In the genomic region with DNA sequence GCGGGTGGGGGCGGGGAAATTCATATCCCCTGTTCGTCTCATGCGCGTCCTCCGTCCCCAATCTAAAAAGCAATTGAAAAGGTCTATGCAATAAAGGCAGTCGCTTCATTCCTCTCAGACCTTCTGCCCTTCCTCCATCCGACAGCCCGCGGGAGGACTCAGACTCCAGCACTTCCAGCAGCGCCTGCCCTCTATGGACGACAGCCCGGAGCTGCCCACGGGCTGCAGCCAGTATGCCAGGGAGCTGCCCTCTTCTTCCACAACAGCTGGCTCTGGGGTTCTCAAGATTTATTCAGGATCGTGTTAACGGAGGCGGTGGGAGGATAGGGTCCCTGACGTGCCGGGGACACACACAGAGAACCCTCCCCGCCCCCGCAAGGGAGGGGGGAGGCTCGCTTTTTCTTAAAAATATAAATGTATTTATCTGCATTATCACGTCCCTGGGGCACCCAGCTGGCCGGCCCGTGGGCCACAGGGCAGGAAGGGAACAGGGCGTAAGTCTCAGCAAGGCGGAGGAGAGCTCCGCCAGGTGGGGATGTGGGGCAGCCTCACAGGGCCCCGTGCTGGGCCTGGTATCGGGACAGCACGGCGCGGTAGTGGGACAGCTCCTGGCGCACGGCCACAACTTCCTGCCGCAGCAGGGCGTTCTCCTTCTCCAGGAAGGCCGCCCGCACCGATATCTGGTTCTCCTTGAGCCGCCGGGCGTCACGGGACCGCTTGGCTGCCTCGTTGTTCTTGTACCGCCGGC, we compare ENCODE assay signal across 10 cellular contexts. TPM values are rescaled to one million over a fixed set of nuclear protein-coding genes. Genes with fewer than 3 reads are reported as not detected.
DNase-seq lines count a peak whose midpoint lies in the region; ATAC-seq and TF ChIP-seq lines count a peak whose summit lies in the region.
"Had no signal": no experiment of that assay in that cellular context is flagged by ENCODE, and none has a peak within 500 bp of the region (broad histone marks: within the 10 kb centered on the region; RNA-seq: fewer than 3 reads in every experiment).

No MANE protein-coding gene starts in this region.

- ATAC-seq in left lobe of liver (no peak), GM19328 (IDR thresholded peaks at IDR 0.05; ENCODE audit: unreplicated experiment) (no peak)
- ATAC-seq in stimulated activated memory B cell treated with anti-CD40 and anti-IgM and Interleukin-4, amounts not matched to agents 10 μg/mL and 1 μg/mL and 100 μg/mL, for 72 hours = no peak

- H3K27me3 ChIP-seq in HUES48 (ENCODE audit: control insufficient read depth, insufficient read depth, low read length) (no peaks in the 10 kb centered on the region), brain microvascular endothelial cell (replicated peaks) (no peaks in the 10 kb centered on the region)

- DNase-seq in brain microvascular endothelial cell (peak; percentile 51), left lobe of liver (ENCODE audit: low spot score) (peak; percentile 72), NK-92 (lab: John Stamatoyannopoulos, UW; ENCODE audit: unreplicated experiment) (no peak), OCI-M2 (lab: John Stamatoyannopoulos, UW; ENCODE audit: unreplicated experiment) (no peak), epidermal melanocyte (ENCODE audit: insufficient read length, low spot score) (no peak)
- DNase-seq: activated gamma-delta T cell, NCI-H1436 treated with DMSO at 0.1 percent for 48 hours had no signal

- H3K4me1 Mint-ChIP-seq in stimulated activated memory B cell treated with anti-CD40 and anti-IgM and Interleukin-4, amounts not matched to agents 10 μg/mL and 1 μg/mL and 100 μg/mL, for 72 hours = peaks cover 39% of the 10 kb centered on the region

- no peaks in the 10 kb centered on the region for H3K9me3 ChIP-seq in HUES48 (ENCODE audit: control insufficient read depth, insufficient read depth, low read length)

- H3K36me3 Mint-ChIP-seq in stimulated activated memory B cell treated with anti-CD40 and anti-IgM and Interleukin-4, amounts not matched to agents 10 μg/mL and 1 μg/mL and 100 μg/mL, for 72 hours = peaks cover 9% of the 10 kb centered on the region

- H3K4me1 ChIP-seq in HUES48 (ENCODE audit: control insufficient read depth, insufficient read depth, low read length) = peaks cover 29% of the 10 kb centered on the region

- peak overlapping the region; percentile 54 for H3K4me3 ChIP-seq in HUES48 (ENCODE audit: low read depth, low read length)
- peak overlapping the region; percentile 27 for H3K4me3 ChIP-seq in brain microvascular endothelial cell (ENCODE audit: low read depth, low read length)

- no peaks in the 10 kb centered on the region for H3K9me3 Mint-ChIP-seq in stimulated activated memory B cell treated with anti-CD40 and anti-IgM and Interleukin-4, amounts not matched to agents 10 μg/mL and 1 μg/mL and 100 μg/mL, for 72 hours

- H3K36me3 ChIP-seq in HUES48 (ENCODE audit: control insufficient read depth, insufficient read depth, low read length) (peaks cover 20% of the 10 kb centered on the region), brain microvascular endothelial cell (replicated peaks) (no peaks in the 10 kb centered on the region)

- H3K27ac ChIP-seq in HUES48 (ENCODE audit: low read depth, low read length) (peak overlapping the region; percentile 92), brain microvascular endothelial cell (peak overlapping the region; percentile 5)

- H3K27ac Mint-ChIP-seq in stimulated activated memory B cell treated with anti-CD40 and anti-IgM and Interleukin-4, amounts not matched to agents 10 μg/mL and 1 μg/mL and 100 μg/mL, for 72 hours = peak overlapping the region; percentile 32

- H3K9ac ChIP-seq in HUES48 (ENCODE audit: low read depth, low read length) = peak overlapping the region; percentile 36; the same call in 1 of the 2 replicates

- no peak overlapping the region for H3K4me3 Mint-ChIP-seq in stimulated activated memory B cell treated with anti-CD40 and anti-IgM and Interleukin-4, amounts not matched to agents 10 μg/mL and 1 μg/mL and 100 μg/mL, for 72 hours

- H3K27me3 Mint-ChIP-seq in stimulated activated memory B cell treated with anti-CD40 and anti-IgM and Interleukin-4, amounts not matched to agents 10 μg/mL and 1 μg/mL and 100 μg/mL, for 72 hours = no peaks in the 10 kb centered on the region

- in situ Hi-C loops in brain microvascular endothelial cell (cut with HindIII; ENCODE audit: low pct_ligation_motif_present, low sequenced_read_pairs) = no loop called here

- TF ChIP-seq CTCF in brain microvascular endothelial cell (IDR thresholded peaks at IDR 0.05; ENCODE audit: low read depth, low read length, missing control alignments) = peak; percentile 46

RNA-seq across cellular contexts. Expression of gene DBP, which starts 6.7 kb away (rescaled TPM):
- total RNA-seq in left lobe of liver = 11.4 TPM

RNA-seq across cellular contexts. Expression of gene SPHK2, which starts 11.2 kb away (rescaled TPM):
- 41.6 TPM for total RNA-seq in left lobe of liver

RNA-seq across cellular contexts. Expression of gene RPL18, which starts 11.5 kb away (rescaled TPM):
- 401 TPM for total RNA-seq in left lobe of liver

RNA-seq across cellular contexts. Expression of gene CA11, which starts 15.5 kb away (rescaled TPM):
- total RNA-seq in left lobe of liver = 1.7 TPM

RNA-seq across cellular contexts. Expression of gene FAM83E, which starts 15.6 kb away (rescaled TPM):
- 0.18 TPM for total RNA-seq in left lobe of liver

Comparison
In these comparisons a context has a peak if more than half of its experiments do, and no peak if none do; other contexts are left out.
1. DNase-seq: peak in brain microvascular endothelial cell (single experiment) and left lobe of liver (single experiment); none in NK-92 (single experiment), OCI-M2 (single experiment) and epidermal melanocyte (single experiment).